8 cellular contexts compared by ENCODE assay signal in the genomic region with DNA sequence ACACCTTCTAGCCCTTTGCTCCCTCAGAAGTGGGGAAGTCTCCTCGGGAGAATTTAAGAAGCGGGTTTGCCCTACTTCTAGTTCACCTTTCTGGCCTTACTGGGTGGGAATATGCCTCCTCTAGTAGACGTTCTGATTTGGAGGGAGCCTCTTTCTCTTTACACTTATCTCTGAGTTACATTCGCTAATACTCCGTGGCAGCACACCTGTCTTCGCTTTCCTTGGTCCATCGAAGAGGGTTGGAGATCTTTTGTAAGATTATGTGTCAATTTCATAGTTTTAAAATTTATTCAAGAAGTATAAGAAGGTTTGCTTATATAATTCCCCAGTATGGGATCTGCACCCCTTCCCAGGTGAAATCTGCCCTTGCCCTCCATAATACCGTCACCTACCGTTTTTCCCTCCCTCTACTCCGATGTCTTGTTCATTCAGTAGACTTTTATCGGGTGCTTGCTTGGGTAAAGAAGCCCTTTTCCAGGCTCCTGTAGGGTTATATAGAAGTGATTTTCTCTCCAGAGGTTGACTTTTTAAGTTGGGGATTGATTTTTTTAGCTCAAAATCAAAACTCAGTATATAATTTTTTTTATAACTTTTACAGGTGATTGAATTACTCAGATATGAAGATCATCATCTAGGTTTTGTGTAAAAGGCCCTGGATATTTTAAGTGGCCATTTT. TPM values are rescaled to one million over a fixed set of nuclear protein-coding genes. Genes with fewer than 3 reads are reported as not detected.
DNase-seq lines count a peak whose midpoint lies in the region; ATAC-seq and TF ChIP-seq lines count a peak whose summit lies in the region.

No MANE protein-coding gene starts in this region.

- peak overlapping the region; percentile 92 for H3K4me3 ChIP-seq in GM23248
- peak overlapping the region; percentile 93 for H3K4me3 ChIP-seq in OCI-LY7 (ENCODE audit: low read depth, low read length, poor library complexity, severe bottlenecking)
- peak overlapping the region; percentile 99 for H3K4me3 ChIP-seq in endocrine pancreas (ENCODE audit: control insufficient read depth, insufficient read depth, low read length)

- no TSS peak for BruUV-seq in OCI-LY7 (replicated peaks; lab: Mats Ljungman, UMichigan)

- peak; percentile 32 for DNase-seq in GM23248
- DNase-seq in OCI-LY7 (ENCODE audit: low spot score) = no peak
- no peak for DNase-seq in neural crest cell (ENCODE audit: low read depth, low spot score)
- no peak for DNase-seq in MV-4-11 (lab: John Stamatoyannopoulos, UW)
- no peak for DNase-seq in NOMO-1 treated with DMSO at 0.1 percent for 48 hours (lab: John Stamatoyannopoulos, UW; ENCODE audit: unreplicated experiment)

- H3F3A ChIP-seq in GM23248 (ENCODE audit: insufficient read depth) = peaks cover 26% of the 10 kb centered on the region

- H4K20me1 ChIP-seq in GM23248 (ENCODE audit: insufficient read depth) (no peaks in the 10 kb centered on the region), OCI-LY7 (ENCODE audit: insufficient read depth, low read length) (peaks cover 51% of the 10 kb centered on the region)

- H3K4me1 ChIP-seq in GM23248 (ENCODE audit: insufficient read depth) (peaks cover 39% of the 10 kb centered on the region), OCI-LY7 (ENCODE audit: insufficient read depth, low read length, poor library complexity, severe bottlenecking) (peaks cover 20% of the 10 kb centered on the region), endocrine pancreas (ENCODE audit: control insufficient read depth, insufficient read depth, low read length) (no peaks in the 10 kb centered on the region)

- POLR2A ChIA-PET in OCI-LY7 (lab: Charles Lee) = interaction anchor here (0.6 to 3.1 kb wide), 3 partner anchors 16 to 1239 kb away, joined by 5 to 30 read pairs (median 6); no protein-coding TSS in a partner anchor

- no peaks in the 10 kb centered on the region for H3K9me3 Mint-ChIP-seq in neural crest cell

- H3K4me1 Mint-ChIP-seq in neural crest cell = peaks cover 58% of the 10 kb centered on the region

- H3K9me3 ChIP-seq in GM23248 (ENCODE audit: low read depth) = no peaks in the 10 kb centered on the region
- no peaks in the 10 kb centered on the region for H3K9me3 ChIP-seq in OCI-LY7 (ENCODE audit: low read length)
- H3K9me3 ChIP-seq in endocrine pancreas (ENCODE audit: control insufficient read depth, low read length) = no peaks in the 10 kb centered on the region

- ATAC-seq in GM19467 (IDR thresholded peaks at IDR 0.05; ENCODE audit: unreplicated experiment) (no peak), HG02970 (IDR thresholded peaks at IDR 0.05; ENCODE audit: low FRiP score, unreplicated experiment) (no peak)

- in situ Hi-C loops in GM23248 (cut with MboI) = no loop called here

- peak overlapping the region; percentile 97 for H3K27ac Mint-ChIP-seq in neural crest cell (ENCODE audit: unreplicated experiment)

- intact Hi-C loops in OCI-LY7 (cut with micrococcal nuclease; ENCODE audit: unreplicated experiment) = loop anchor here (10.0 kb wide), 1 partner anchor 490 kb away; no protein-coding TSS in a partner anchor

- 1 to 3% methylated on average over 11 of the region's 11 CpGs for WGBS in GM23248 (ENCODE audit: low coverage in 1 of 2, low lambda C conversion rate in 2 of 2, missing lambda C conversion rate in 2 of 2), 2 experiments

- H3K27me3 ChIP-seq in GM23248 (replicated peaks; ENCODE audit: insufficient read depth) = no peaks in the 10 kb centered on the region
- no peaks in the 10 kb centered on the region for H3K27me3 ChIP-seq in endocrine pancreas (ENCODE audit: control insufficient read depth, insufficient read depth, low read length)

- no peak for TF ChIP-seq CTCF in OCI-LY7 (conservative IDR thresholded peaks at IDR 0.05; ENCODE audit: low read length)
- TF ChIP-seq CTCF in neural crest cell (conservative IDR thresholded peaks at IDR 0.05) = no peak

- peaks cover 9% of the 10 kb centered on the region for H3K36me3 Mint-ChIP-seq in neural crest cell (ENCODE audit: low read depth)

- H2AFZ ChIP-seq in GM23248 = peak overlapping the region; percentile 79
- H2AFZ ChIP-seq in OCI-LY7 (ENCODE audit: low read length) = no peak overlapping the region

- H3K36me3 ChIP-seq in GM23248 (ENCODE audit: low read depth) = no peaks in the 10 kb centered on the region
- peaks cover 47% of the 10 kb centered on the region for H3K36me3 ChIP-seq in OCI-LY7 (ENCODE audit: insufficient read depth, low read length)
- no peaks in the 10 kb centered on the region for H3K36me3 ChIP-seq in endocrine pancreas (ENCODE audit: control insufficient read depth, insufficient read depth, low read length)

- peak overlapping the region; percentile 100 for H3K9ac ChIP-seq in GM23248
- H3K9ac ChIP-seq in endocrine pancreas (ENCODE audit: control insufficient read depth, insufficient read depth, low read length) = peak overlapping the region; percentile 94

- H3K4me3 Mint-ChIP-seq in neural crest cell = peak overlapping the region; percentile 97

- H3K27ac ChIP-seq in GM23248 = peak overlapping the region; percentile 99
- peak overlapping the region; percentile 93 for H3K27ac ChIP-seq in OCI-LY7 (ENCODE audit: low read depth, low read length, poor library complexity, severe bottlenecking)

- H3K4me2 ChIP-seq in GM23248 (ENCODE audit: unreplicated experiment) (peak overlapping the region; percentile 96), OCI-LY7 (ENCODE audit: low read length) (peak overlapping the region; percentile 75)

- CTCF ChIA-PET in OCI-LY7 (lab: Charles Lee; ENCODE audit: unreplicated experiment) = no interaction called here

- H3K79me2 ChIP-seq in GM23248 (ENCODE audit: insufficient read depth) = peaks cover 61% of the 10 kb centered on the region
- H3K79me2 ChIP-seq in OCI-LY7 (ENCODE audit: insufficient read depth, low read depth, low read length) = peaks cover 75% of the 10 kb centered on the region

- H3K9me2 ChIP-seq in GM23248 (ENCODE audit: insufficient read depth) (no peaks in the 10 kb centered on the region), OCI-LY7 (ENCODE audit: insufficient read depth, low read length) (no peaks in the 10 kb centered on the region)

- no peaks in the 10 kb centered on the region for H3K27me3 Mint-ChIP-seq in neural crest cell (ENCODE audit: low read depth)

RNA-seq across cellular contexts. Expression of gene GPBP1, which starts 1.1 kb away (rescaled TPM):
- total RNA-seq in GM23248 (2014; rRNA removed; shearing (Covaris generic)) = 35.5 and 41.7 TPM in 2 replicates
- 38.1 and 38.8 TPM in 2 replicates for polyA plus RNA-seq in GM23248 (2016; fragmentation: Nextera tagmentation; extraction: Ambion mirVana)
- total RNA-seq in OCI-LY7 (2014; rRNA removed; shearing (Covaris generic)) = 77.0 and 96.6 TPM in 2 replicates
- total RNA-seq in OCI-LY7 (2022) = 99.2 and 109 TPM in 2 replicates
- total RNA-seq in neural crest cell = 99.6 and 111 TPM in 2 replicates
